8 cellular contexts compared by ENCODE assay signal in the genomic region with DNA sequence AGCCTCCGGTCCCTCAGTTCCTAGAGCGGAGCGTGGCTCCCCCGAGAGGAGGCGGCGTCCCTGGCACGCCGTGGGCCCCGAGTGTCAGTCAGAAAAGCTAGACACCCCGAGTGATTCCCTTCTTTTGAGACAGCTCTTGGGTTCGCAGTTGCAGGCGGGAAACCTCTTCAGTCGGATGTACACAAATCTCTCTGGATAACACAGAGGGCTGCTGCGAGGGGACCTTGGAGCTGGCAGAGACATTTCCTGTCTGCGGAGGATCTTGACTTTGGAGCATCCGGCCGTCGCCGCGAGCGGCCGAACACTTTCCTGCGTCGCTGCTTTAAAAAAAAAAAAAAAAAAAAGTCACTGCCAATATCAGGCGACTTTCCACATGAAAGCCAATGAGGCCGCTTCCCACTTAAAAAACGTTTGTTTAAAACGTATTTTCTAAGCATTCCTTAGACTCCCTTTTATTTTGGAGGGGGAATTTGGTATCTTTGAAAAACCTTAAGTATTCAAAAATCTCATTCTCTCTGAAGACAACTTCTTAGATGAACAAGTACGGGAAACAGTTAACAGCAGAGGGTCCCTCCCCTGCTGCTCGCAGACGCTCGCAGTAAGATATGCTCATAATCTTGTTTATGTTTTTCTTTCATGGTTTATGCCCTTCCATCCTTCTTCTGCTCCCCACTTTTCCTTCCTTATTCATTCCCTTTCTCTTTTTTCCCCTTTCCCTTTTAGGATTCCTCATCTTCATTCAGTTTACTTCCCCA.
DNase-seq lines count a peak whose midpoint lies in the region; ATAC-seq and TF ChIP-seq lines count a peak whose summit lies in the region.

No MANE protein-coding gene starts in this region.

- no peaks in the 10 kb centered on the region for H3K36me3 Mint-ChIP-seq in stimulated activated memory B cell treated with anti-CD40 and anti-IgM and Interleukin-4, amounts not matched to agents 10 μg/mL and 1 μg/mL and 100 μg/mL, for 72 hours

- in situ Hi-C loops in astrocyte of the cerebellum (cut with HindIII; ENCODE audit: low sequenced_read_pairs) = no loop called here

- H3K36me3 ChIP-seq in NT2/D1 (ENCODE audit: insufficient read depth, insufficient read length, low read length) = no peaks in the 10 kb centered on the region

- H3K9me3 Mint-ChIP-seq in stimulated activated memory B cell treated with anti-CD40 and anti-IgM and Interleukin-4, amounts not matched to agents 10 μg/mL and 1 μg/mL and 100 μg/mL, for 72 hours = no peaks in the 10 kb centered on the region

- peaks cover 55% of the 10 kb centered on the region for H3K4me1 Mint-ChIP-seq in stimulated activated memory B cell treated with anti-CD40 and anti-IgM and Interleukin-4, amounts not matched to agents 10 μg/mL and 1 μg/mL and 100 μg/mL, for 72 hours

- H3K9ac ChIP-seq in NT2/D1 (ENCODE audit: insufficient read length, low read depth) = peak overlapping the region; percentile 64

- ATAC-seq in stimulated activated memory B cell treated with anti-CD40 and anti-IgM and Interleukin-4, amounts not matched to agents 10 μg/mL and 1 μg/mL and 100 μg/mL, for 72 hours = peak; percentile 71
- ATAC-seq in HG02610 (IDR thresholded peaks at IDR 0.05; ENCODE audit: unreplicated experiment) = no peak

- H3K4me3 Mint-ChIP-seq in stimulated activated memory B cell treated with anti-CD40 and anti-IgM and Interleukin-4, amounts not matched to agents 10 μg/mL and 1 μg/mL and 100 μg/mL, for 72 hours = peak overlapping the region; percentile 73

- peak overlapping the region; percentile 64 for H3K27ac Mint-ChIP-seq in stimulated activated memory B cell treated with anti-CD40 and anti-IgM and Interleukin-4, amounts not matched to agents 10 μg/mL and 1 μg/mL and 100 μg/mL, for 72 hours

- H3K27me3 ChIP-seq in NT2/D1 (ENCODE audit: insufficient read depth, insufficient read length) = peaks cover 72% of the 10 kb centered on the region

- no peaks in the 10 kb centered on the region for H3K27me3 Mint-ChIP-seq in stimulated activated memory B cell treated with anti-CD40 and anti-IgM and Interleukin-4, amounts not matched to agents 10 μg/mL and 1 μg/mL and 100 μg/mL, for 72 hours

- no peaks in the 10 kb centered on the region for H3K9me3 ChIP-seq in NT2/D1 (ENCODE audit: insufficient read depth, low read length)

- TF ChIP-seq CTCF in astrocyte of the cerebellum (IDR thresholded peaks at IDR 0.05; ENCODE audit: low read depth, low read length, missing control alignments) = no peak

- peak; percentile 27 for DNase-seq in NOMO-1 treated with DMSO at 0.1 percent for 48 hours (lab: John Stamatoyannopoulos, UW; ENCODE audit: unreplicated experiment)
- no peak for DNase-seq in NOMO-1 treated with dmso at 0.1 percent for 144 hours (lab: John Stamatoyannopoulos, UW; ENCODE audit: unreplicated experiment)
- DNase-seq in NT2/D1 (ENCODE audit: low read depth, low spot score) = no peak
- no peak for DNase-seq in astrocyte of the cerebellum (ENCODE audit: low read depth)
- peak; percentile 53 for DNase-seq in iPS-NIHi7 (ENCODE audit: extremely low spot score)
- DNase-seq in NK-92 treated with Interleukin-12 subunit alpha and Interleukin-12 subunit beta, amount 100 ng/mL, for 24 hours (lab: John Stamatoyannopoulos, UW) = no peak

- H3K4me1 ChIP-seq in NT2/D1 (ENCODE audit: insufficient read depth, insufficient read length) = no peaks in the 10 kb centered on the region

- peak overlapping the region; percentile 55 for H3K4me3 ChIP-seq in NT2/D1 (ENCODE audit: insufficient read length, low read depth)
- peak overlapping the region; percentile 39 for H3K4me3 ChIP-seq in astrocyte of the cerebellum (ENCODE audit: low read depth, low read length)

Comparison
In these comparisons a context has a peak if more than half of its experiments do, and no peak if none do; other contexts are left out.
1. DNase-seq: peak in NOMO-1 treated with DMSO at 0.1 percent for 48 hours (single experiment) and iPS-NIHi7 (single experiment); none in NOMO-1 treated with dmso at 0.1 percent for 144 hours (single experiment), NT2/D1 (single experiment), astrocyte of the cerebellum (single experiment) and NK-92 treated with Interleukin-12 subunit alpha and Interleukin-12 subunit beta, amount 100 ng/mL, for 24 hours (single experiment).